In the genomic region with DNA sequence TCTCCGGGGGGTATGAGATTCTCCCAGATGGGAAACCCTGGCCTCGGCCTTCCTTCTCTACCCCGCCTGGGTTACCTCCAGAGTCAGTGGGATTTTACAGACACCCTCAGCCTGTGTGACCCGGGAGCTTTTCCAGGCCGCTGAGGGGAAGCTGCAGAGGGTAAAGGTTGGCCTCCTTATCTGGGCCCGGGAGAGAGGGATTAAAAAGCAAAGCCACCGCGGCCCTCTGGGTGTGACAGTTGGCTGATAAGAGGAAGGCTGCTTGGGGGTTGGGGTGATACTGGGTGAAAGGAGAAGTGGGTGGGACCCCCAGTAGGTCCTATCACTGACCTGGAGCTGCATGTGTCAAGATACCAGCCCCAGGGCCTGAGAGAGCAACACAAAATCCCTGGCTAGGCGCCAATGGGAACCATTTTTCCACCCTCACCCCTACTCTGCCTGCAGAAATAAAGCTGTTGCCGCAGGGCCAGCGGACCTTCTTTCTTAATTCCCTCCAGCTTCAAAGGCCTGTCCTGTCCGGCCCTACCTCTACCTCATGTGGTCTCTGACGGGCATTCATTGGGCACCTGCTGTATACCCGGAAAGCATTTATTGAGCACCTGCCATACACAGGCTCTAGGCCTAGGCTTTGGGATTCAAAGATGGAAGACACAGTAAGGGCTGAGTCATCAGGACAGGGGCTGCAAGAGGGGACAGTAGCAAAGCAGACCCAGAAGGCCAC, we compare ENCODE assay signal across 13 cellular contexts.
DNase-seq lines count a peak whose midpoint lies in the region; ATAC-seq and TF ChIP-seq lines count a peak whose summit lies in the region.
"Had no signal": no experiment of that assay in that cellular context is flagged by ENCODE, and none has a peak within 500 bp of the region (broad histone marks: within the 10 kb centered on the region; RNA-seq: fewer than 3 reads in every experiment).

No MANE protein-coding gene starts in this region.

- intact Hi-C loops in left cardiac atrium (cut with DNase I) = no loop called here

- H3K27me3 Mint-ChIP-seq in activated CD4-positive, alpha-beta memory T cell treated with anti-CD3 and anti-CD28 coated beads, Interleukin-2, amount 10 ng/mL, durations not matched to agents 7 days and 5 days = peaks cover 3% of the 10 kb centered on the region
- peaks cover 5% of the 10 kb centered on the region for H3K27me3 Mint-ChIP-seq in GM23338 (ENCODE audit: insufficient read depth, low read depth, poor library complexity)

- H3K36me3 ChIP-seq in parathyroid adenoma (ENCODE audit: control insufficient read depth, insufficient read depth, low read length) (no peaks in the 10 kb centered on the region), GM23338 (ENCODE audit: insufficient read depth) (no peaks in the 10 kb centered on the region)

- no peaks in the 10 kb centered on the region for H4K20me1 ChIP-seq in GM23338 (replicated peaks; ENCODE audit: insufficient read depth)

- H3K4me3 ChIP-seq in parathyroid adenoma (ENCODE audit: low read depth, low read length) (no peak overlapping the region), GM23338 (no peak overlapping the region)

- H3K4me1 Mint-ChIP-seq in activated CD4-positive, alpha-beta memory T cell treated with anti-CD3 and anti-CD28 coated beads, Interleukin-2, amount 10 ng/mL, durations not matched to agents 7 days and 5 days = no peaks in the 10 kb centered on the region
- H3K4me1 Mint-ChIP-seq in GM23338 = peaks cover 23% of the 10 kb centered on the region

- H3K79me2 ChIP-seq in parathyroid adenoma (peaks cover 41% of the 10 kb centered on the region), GM23338 (replicated peaks; ENCODE audit: insufficient read depth) (no peaks in the 10 kb centered on the region)

- DNase-seq in ELF-1 (ENCODE audit: low read depth, low spot score) (peak; percentile 76), NOMO-1 treated with dmso at 0.1 percent for 144 hours (lab: John Stamatoyannopoulos, UW; ENCODE audit: unreplicated experiment) (peak; percentile 90), left cardiac atrium (no peak), GM23338 (ENCODE audit: low spot score) (no peak), DMS 273 treated with DMSO at 0.1 percent for 48 hours (lab: John Stamatoyannopoulos, UW) (no peak)
- DNase-seq in activated CD4-positive, alpha-beta memory T cell treated with anti-CD3 and anti-CD28 coated beads, Interleukin-2, amount 10 ng/mL, durations not matched to agents 7 days and 5 days = no peak
- DNase-seq: activated CD8-positive, alpha-beta memory T cell treated with anti-CD3 and anti-CD28 coated beads, Interleukin-2, amount 50 U/mL, for 48 hours; anterior cingulate cortex; CD8-positive, alpha-beta T cell; NCI-H1694 treated with DMSO at 0.1 percent for 48 hours; stimulated activated CD4-positive, alpha-beta T cell treated with anti-CD3 and anti-CD28 coated beads, Interleukin-4, amount 100 ng/mL, for 1 hour had no signal

- no peak overlapping the region for H3K27ac Mint-ChIP-seq in activated CD4-positive, alpha-beta memory T cell treated with anti-CD3 and anti-CD28 coated beads, Interleukin-2, amount 10 ng/mL, durations not matched to agents 7 days and 5 days
- H3K27ac Mint-ChIP-seq in GM23338 = no peak overlapping the region
- H3K27ac Mint-ChIP-seq: CD8-positive, alpha-beta T cell had no signal

- H3F3A ChIP-seq in GM23338 (replicated peaks; ENCODE audit: low read depth) = no peaks in the 10 kb centered on the region

- TF ChIP-seq CTCF in parathyroid adenoma (IDR thresholded peaks at IDR 0.05) (no peak), GM23338 (conservative IDR thresholded peaks at IDR 0.05; ENCODE audit: low read depth in 2 of 2) (no peak)

- no peak overlapping the region for H3K4me3 Mint-ChIP-seq in activated CD4-positive, alpha-beta memory T cell treated with anti-CD3 and anti-CD28 coated beads, Interleukin-2, amount 10 ng/mL, durations not matched to agents 7 days and 5 days
- H3K4me3 Mint-ChIP-seq in GM23338 = no peak overlapping the region
- H3K4me3 Mint-ChIP-seq: CD8-positive, alpha-beta T cell had no signal

- peaks cover 6% of the 10 kb centered on the region for H3K9me3 Mint-ChIP-seq in activated CD4-positive, alpha-beta memory T cell treated with anti-CD3 and anti-CD28 coated beads, Interleukin-2, amount 10 ng/mL, durations not matched to agents 7 days and 5 days
- H3K9me3 Mint-ChIP-seq in GM23338 = peaks cover 14% of the 10 kb centered on the region
- H3K9me3 Mint-ChIP-seq: CD8-positive, alpha-beta T cell had no signal

- no peak overlapping the region for H3K4me2 ChIP-seq in parathyroid adenoma (ENCODE audit: low read length)
- no peak overlapping the region for H3K4me2 ChIP-seq in GM23338

- CTCF ChIA-PET in activated CD4-positive, alpha-beta memory T cell treated with anti-CD3 and anti-CD28 coated beads, Interleukin-2, amount 10 ng/mL, durations not matched to agents 7 days and 5 days (lab: Charles Lee) = no interaction called here

- no peaks in the 10 kb centered on the region for H3K36me3 Mint-ChIP-seq in activated CD4-positive, alpha-beta memory T cell treated with anti-CD3 and anti-CD28 coated beads, Interleukin-2, amount 10 ng/mL, durations not matched to agents 7 days and 5 days (ENCODE audit: low read depth)
- peaks cover 8% of the 10 kb centered on the region for H3K36me3 Mint-ChIP-seq in GM23338 (ENCODE audit: low read depth)
- H3K36me3 Mint-ChIP-seq: CD8-positive, alpha-beta T cell had no signal

- no peaks in the 10 kb centered on the region for H3K27me3 ChIP-seq in parathyroid adenoma (ENCODE audit: control insufficient read depth, insufficient read depth, low read length)
- H3K27me3 ChIP-seq in GM23338 (ENCODE audit: insufficient read depth) = no peaks in the 10 kb centered on the region

- H3K9ac ChIP-seq in parathyroid adenoma = no peak overlapping the region

- H2AFZ ChIP-seq in parathyroid adenoma = no peak overlapping the region
- H2AFZ ChIP-seq in GM23338 = no peak overlapping the region

- H3K9me3 ChIP-seq in parathyroid adenoma (ENCODE audit: control insufficient read depth, low read length) = no peaks in the 10 kb centered on the region

- no peaks in the 10 kb centered on the region for H3K9me2 ChIP-seq in GM23338 (ENCODE audit: insufficient read depth)

- POLR2A ChIA-PET in activated CD4-positive, alpha-beta memory T cell treated with anti-CD3 and anti-CD28 coated beads, Interleukin-2, amount 10 ng/mL, durations not matched to agents 7 days and 5 days (lab: Charles Lee) = no interaction called here

- H3K27ac ChIP-seq in parathyroid adenoma = peak overlapping the region; percentile 81
- no peak overlapping the region for H3K27ac ChIP-seq in GM23338 (ENCODE audit: low read depth)

- H3K4me1 ChIP-seq in parathyroid adenoma (peaks cover 28% of the 10 kb centered on the region), GM23338 (ENCODE audit: insufficient read depth) (0 out of 2 replicates have a peak, but pooled peaks cover 5% of the 10 kb centered on the region)

- ATAC-seq in left cardiac atrium (peak; percentile 21 to 57), GM21381 (IDR thresholded peaks at IDR 0.05; ENCODE audit: unreplicated experiment) (no peak), GM23338 (no peak)
- ATAC-seq: CD8-positive, alpha-beta T cell had no signal

TF ChIP-seq in GM23338, 12 proteins besides CTCF, POLR2A, EP300 and RAD21 (continues in another document):
- TF ChIP-seq POLR2AphosphoS5 (IDR thresholded peaks at IDR 0.05; ENCODE audit: low read depth) = no peak
- TF ChIP-seq CREB1 (CRISPR knock-in tag; IDR thresholded peaks at IDR 0.05; ENCODE audit: low read depth) = no peak
- no peak for TF ChIP-seq ETS1 (IDR thresholded peaks at IDR 0.05)

Comparison
In these comparisons a context has a peak if more than half of its experiments do, and no peak if none do; other contexts are left out.
1. DNase-seq: peak in ELF-1 (single experiment) and NOMO-1 treated with dmso at 0.1 percent for 144 hours (single experiment); none in left cardiac atrium (single experiment), activated CD4-positive, alpha-beta memory T cell treated with anti-CD3 and anti-CD28 coated beads, Interleukin-2, amount 10 ng/mL, durations not matched to agents 7 days and 5 days (single experiment), GM23338 (single experiment) and DMS 273 treated with DMSO at 0.1 percent for 48 hours (single experiment).
2. ATAC-seq: peak in left cardiac atrium (2 of 2); none in GM21381 (single experiment) and GM23338 (single experiment).